In the genomic region with DNA sequence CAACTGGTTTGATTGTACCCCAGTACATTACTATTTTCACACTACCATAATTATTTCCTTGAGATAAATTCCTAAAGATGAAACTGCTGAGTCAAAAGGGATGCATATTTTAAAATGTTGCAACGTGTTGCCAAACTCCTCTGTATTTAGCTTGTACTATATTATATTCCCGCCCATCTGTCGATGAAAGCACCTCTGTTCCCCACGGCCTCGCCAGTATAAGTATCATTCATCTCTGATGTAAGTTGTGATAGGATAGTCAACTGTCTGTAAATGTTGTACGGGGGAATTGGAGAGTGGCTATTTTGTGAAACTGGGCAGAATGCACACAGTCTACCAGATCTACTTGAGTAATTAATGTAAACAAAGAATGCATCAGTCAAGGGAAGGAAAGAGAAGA, we compare ENCODE assay signal across 19 cellular contexts. TPM values are rescaled to one million over a fixed set of nuclear protein-coding genes. Genes with fewer than 3 reads are reported as not detected.
DNase-seq lines count a peak whose midpoint lies in the region; ATAC-seq, FAIRE-seq and TF ChIP-seq lines count a peak whose summit lies in the region.
"Had no signal": no experiment of that assay in that cellular context is flagged by ENCODE, and none has a peak within 500 bp of the region (broad histone marks: within the 10 kb centered on the region; RNA-seq: fewer than 3 reads in every experiment).

No MANE protein-coding gene starts in this region.

- TF ChIP-seq POLR2A in HepG2 (IDR thresholded peaks at IDR 0.05; ENCODE audit: insufficient read depth in 1 of 2, low read depth in 2 of 2, low read length in 2 of 2) (no peak), right lobe of liver (IDR thresholded peaks at IDR 0.05) (no peak)

- H3K79me2 ChIP-seq in HepG2 (ENCODE audit: insufficient read depth, low read length), result no peaks in the 10 kb centered on the region

- 2% methylated on average over 6 of the region's 6 CpGs for WGBS in HepG2 (ENCODE audit: low lambda C conversion rate)
- 57% methylated on average over 6 of the region's 6 CpGs for WGBS in right lobe of liver (ENCODE audit: insufficient coverage, low coverage, low lambda C conversion rate, missing lambda C conversion rate)

- H3K9me3 ChIP-seq in HepG2 (ENCODE audit: low read length) (no peaks in the 10 kb centered on the region), right lobe of liver (no peaks in the 10 kb centered on the region)
- H3K9me3 ChIP-seq: tibial nerve had no signal

- intact Hi-C loops in HepG2 (cut with micrococcal nuclease; ENCODE audit: unreplicated experiment) (no loop called here), right lobe of liver (cut with DNase I) (no loop called here)

- H3K4me1 ChIP-seq in HepG2 (ENCODE audit: insufficient read depth, low read length), result peaks cover 63% of the 10 kb centered on the region
- H3K4me1 ChIP-seq in right lobe of liver, result peaks cover 0 to 3% (median 0%) of the 10 kb centered on the region in 4 donors
- H3K4me1 ChIP-seq in foreskin keratinocyte, result peaks cover 11% of the 10 kb centered on the region

- no peak for TF ChIP-seq RAD21 in HepG2 (CRISPR knock-in tag; IDR thresholded peaks at IDR 0.05)

- no peaks in the 10 kb centered on the region for H4K20me1 ChIP-seq in HepG2 (ENCODE audit: insufficient read depth, low read length)

- BruUV-seq in HepG2 (replicated peaks; lab: Mats Ljungman, UMichigan), result no TSS peak

- no peak overlapping the region for H2AFZ ChIP-seq in HepG2 (ENCODE audit: low read length)

- FAIRE-seq in HepG2 (lab: Jason Lieb, UNC), result no peak
- FAIRE-seq: endometrium, GM12878, H1 had no signal

- H3K4me3 ChIP-seq in HepG2 (replicated peaks in 1 of 3; ENCODE audit: insufficient read depth in 1 of 3, low read depth in 2 of 3, low read length in 3 of 3) (no peak overlapping the region), right lobe of liver (no peak overlapping the region)
- H3K4me3 ChIP-seq: GM12878, tibial nerve had no signal

- TF ChIP-seq EP300 in HepG2 (IDR thresholded peaks at IDR 0.05; ENCODE audit: low read depth in 2 of 2, low read length in 2 of 2), result no peak
- no peak for TF ChIP-seq EP300 in HepG2 (CRISPR knock-in tag; IDR thresholded peaks at IDR 0.05; ENCODE audit: borderline replicate concordance)

- peak overlapping the region; percentile 34; the same call in 1 of the 2 replicates for H3K4me2 ChIP-seq in HepG2 (ENCODE audit: low read depth, low read length)

- ATAC-seq in HepG2 (no peak; the same call in 2 of the 3 replicates), right lobe of liver (no peak), foreskin keratinocyte (peak; percentile 67), HG02938 (IDR thresholded peaks at IDR 0.05; ENCODE audit: unreplicated experiment) (no peak), GM21737 (IDR thresholded peaks at IDR 0.05; ENCODE audit: unreplicated experiment) (no peak)
- ATAC-seq: activated CD8-positive, alpha-beta T cell treated with anti-CD3 and anti-CD28 coated beads, Interleukin-2, amount 10 ng/mL, durations not matched to agents 7 days and 5 days; activated naive CD8-positive, alpha-beta T cell treated with anti-CD3 and anti-CD28 coated beads, Interleukin-2, amount 50 U/mL, for 24 hours; GM12878 had no signal

- DNase-seq in HepG2 (ENCODE audit: low spot score) (peak; percentile 59), right lobe of liver (no peak), amniotic epithelial cell (ENCODE audit: low read depth) (peak; percentile 81), foreskin keratinocyte (peak; percentile 84 to 90), AG08395 (ENCODE audit: low spot score) (no peak), NCI-H526 treated with DMSO at 0.1 percent for 48 hours (lab: John Stamatoyannopoulos, UW) (no peak)
- DNase-seq: ACHN; activated CD8-positive, alpha-beta T cell treated with anti-CD3 and anti-CD28 coated beads, Interleukin-2, amount 10 ng/mL, durations not matched to agents 7 days and 5 days; activated naive CD8-positive, alpha-beta T cell treated with anti-CD3 and anti-CD28 coated beads, Interleukin-2, amount 50 U/mL, for 24 hours; kidney glomerular epithelial cell; NCI-H345; occipital lobe; WERI-Rb-1 had no signal

- CTCF ChIA-PET in HepG2 (lab: Yijun Ruan, JAX; ENCODE audit: low intra/inter-chr PET ratio, low total read pairs), result no interaction called here

- in situ Hi-C loops in HepG2 (cut with HindIII; ENCODE audit: extremely low pct_ligation_motif_present, low pct_unique_long_range_greater_than_20kb), result loop anchor here (10.0 kb wide), 1 partner anchor 157 kb away; no protein-coding TSS in a partner anchor

- H3K27ac ChIP-seq in HepG2 (ENCODE audit: extremely low read length, insufficient read depth, low read length), result no peak overlapping the region
- H3K27ac ChIP-seq in right lobe of liver, result no peak overlapping the region
- peak overlapping the region; percentile 70 for H3K27ac ChIP-seq in foreskin keratinocyte
- H3K27ac ChIP-seq: tibial nerve, WERI-Rb-1 had no signal

- no peaks in the 10 kb centered on the region for H3K27me3 ChIP-seq in HepG2 (ENCODE audit: control insufficient read depth in 1 of 2, insufficient read depth in 2 of 2, low read length in 2 of 2)
- H3K27me3 ChIP-seq in right lobe of liver, result no peaks in the 10 kb centered on the region
- no peaks in the 10 kb centered on the region for H3K27me3 ChIP-seq in foreskin keratinocyte
- H3K27me3 ChIP-seq: tibial nerve had no signal

- no peak for TF ChIP-seq CTCF in HepG2 (CRISPR knock-in tag; IDR thresholded peaks at IDR 0.05)
- no peak for TF ChIP-seq CTCF in right lobe of liver (IDR thresholded peaks at IDR 0.05)
- no peak for TF ChIP-seq CTCF in foreskin keratinocyte (conservative IDR thresholded peaks at IDR 0.05)

- POLR2A ChIA-PET in HepG2 (lab: Yijun Ruan, JAX), result no interaction called here

- no peak overlapping the region for H3K9ac ChIP-seq in HepG2 (ENCODE audit: insufficient read depth, low read depth, low read length)

- H3K36me3 ChIP-seq in HepG2 (replicated peaks in 1 of 2; ENCODE audit: control insufficient read depth in 1 of 2, insufficient read depth in 2 of 2, low read length in 2 of 2), result no peaks in the 10 kb centered on the region
- no peaks in the 10 kb centered on the region for H3K36me3 ChIP-seq in right lobe of liver
- H3K36me3 ChIP-seq: tibial nerve, WERI-Rb-1 had no signal

TF ChIP-seq in HepG2, 621 proteins besides CTCF, POLR2A, EP300 and RAD21 (continues in another document):
- TF ChIP-seq BCL6 (CRISPR knock-in tag; IDR thresholded peaks at IDR 0.05), result 0 out of 2 replicates have a peak, but pooled peaks have one; percentile 24
- TF ChIP-seq, protein P1, sequence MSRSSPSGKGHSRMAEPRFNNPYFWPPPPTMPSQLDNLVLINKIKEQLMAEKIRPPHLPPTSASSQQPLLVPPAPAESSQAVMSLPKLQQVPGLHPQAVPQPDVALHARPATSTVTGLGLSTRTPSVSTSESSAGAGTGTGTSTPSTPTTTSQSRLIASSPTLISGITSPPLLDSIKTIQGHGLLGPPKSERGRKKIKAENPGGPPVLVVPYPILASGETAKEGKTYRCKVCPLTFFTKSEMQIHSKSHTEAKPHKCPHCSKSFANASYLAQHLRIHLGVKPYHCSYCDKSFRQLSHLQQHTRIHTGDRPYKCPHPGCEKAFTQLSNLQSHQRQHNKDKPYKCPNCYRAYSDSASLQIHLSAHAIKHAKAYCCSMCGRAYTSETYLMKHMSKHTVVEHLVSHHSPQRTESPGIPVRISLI (CRISPR knock-in tag; IDR thresholded peaks at IDR 0.05; ENCODE audit: borderline replicate concordance), result 0 out of 2 replicates have a peak, but pooled peaks have one; percentile 32
- no peak for TF ChIP-seq FOXA1 (IDR thresholded peaks at IDR 0.05)
- 0 out of 2 replicates have a peak, but pooled peaks have one; percentile 25 for TF ChIP-seq FOXA1 (CRISPR knock-in tag; IDR thresholded peaks at IDR 0.05)
- TF ChIP-seq MAFK (conservative IDR thresholded peaks at IDR 0.05 in 1 of 2, IDR thresholded peaks at IDR 0.05 in 1 of 2; ENCODE audit: low read length in 2 of 2), result peak; percentile 62 to 67; a peak in 3 of 4 replicates
- 0 out of 2 replicates have a peak, but pooled peaks have one; percentile 48 for TF ChIP-seq NFE2L2 (IDR thresholded peaks at IDR 0.05; ENCODE audit: low read length)
- peak; percentile 52; the same call in 1 of the 2 replicates for TF ChIP-seq MAFF (IDR thresholded peaks at IDR 0.05; ENCODE audit: low read depth, low read length)
- TF ChIP-seq ZNF432 (CRISPR knock-in tag; IDR thresholded peaks at IDR 0.05; ENCODE audit: borderline replicate concordance), result no peak
- TF ChIP-seq CEBPB (IDR thresholded peaks at IDR 0.05; ENCODE audit: borderline replicate concordance, low read depth, low read length), result peak; percentile 82
- TF ChIP-seq TOE1 (CRISPR knock-in tag; IDR thresholded peaks at IDR 0.05), result no peak
- TF ChIP-seq ZNF12 (CRISPR knock-in tag; IDR thresholded peaks at IDR 0.05), result peak; percentile 25; the same call in 1 of the 2 replicates

RNA-seq across cellular contexts. Expression of a gene that starts 47.7 kb away (rescaled TPM):
- 26.7 and 30.9 TPM in 2 replicates for total RNA-seq in HepG2 (2016; rRNA removed; fragmentation: Illumina TruSeq; extraction: Trizol)
- 6.9 and 8.1 TPM in 2 replicates for total RNA-seq in HepG2 (2016; cell fraction: cytosol; rRNA removed; fragmentation: Illumina TruSeq; extraction: Trizol; ENCODE audit: low read depth)
- 24.9 and 33.4 TPM in 2 replicates for total RNA-seq in HepG2 (2016; cell fraction: insoluble cytoplasmic fraction; rRNA removed; fragmentation: Illumina TruSeq; extraction: Trizol)
- total RNA-seq in HepG2 (2016; cell fraction: membrane; rRNA removed; fragmentation: Illumina TruSeq; extraction: Trizol), result 10.5 and 13.0 TPM in 2 replicates
- 75.1 and 92.8 TPM in 2 replicates for total RNA-seq in HepG2 (2016; cell fraction: nucleus; rRNA removed; fragmentation: Illumina TruSeq; extraction: Trizol)
- polyA plus RNA-seq in HepG2 (2011; rRNA removed), result 43.6 and 49.2 TPM in 2 replicates
- 25.1 and 25.7 TPM in 2 replicates for polyA plus RNA-seq in HepG2 (2011; cell fraction: cytosol; rRNA removed)
- 154 and 160 TPM in 2 replicates for polyA plus RNA-seq in HepG2 (2011; cell fraction: nucleus; rRNA removed)
- polyA plus RNA-seq in HepG2 (2012), result 30.0 and 33.6 TPM in 2 replicates
- 0.53 and 1.5 TPM in 2 replicates for polyA plus RNA-seq in HepG2 (2016; cell fraction: cytosol; fragmentation: Illumina TruSeq; extraction: Trizol; ENCODE audit: low read depth)
- 17.2 and 18.0 TPM in 2 replicates for polyA plus RNA-seq in HepG2 (2016; cell fraction: insoluble cytoplasmic fraction; fragmentation: Illumina TruSeq; extraction: Trizol; ENCODE audit: low read depth)
- polyA plus RNA-seq in HepG2 (2016; cell fraction: membrane; fragmentation: Illumina TruSeq; extraction: Trizol; ENCODE audit: low read depth), result 1.1 and 1.6 TPM in 2 replicates
- 103 and 113 TPM in 2 replicates for polyA plus RNA-seq in HepG2 (2016; cell fraction: nucleus; fragmentation: Illumina TruSeq; extraction: Trizol; ENCODE audit: insufficient read depth, low read depth)
- 70.9 TPM in 2 replicates for polyA minus RNA-seq in HepG2 (2011; rRNA and poly(A)+ RNA removed; ENCODE audit: low replicate concordance)
- polyA minus RNA-seq in HepG2 (2011; cell fraction: cytosol; rRNA and poly(A)+ RNA removed), result 19.3 and 29.4 TPM in 2 replicates
- 205 and 259 TPM in 2 replicates for polyA minus RNA-seq in HepG2 (2011; cell fraction: nucleus; rRNA and poly(A)+ RNA removed)
- 10 to 100 TPM; 17.0 to 38.4 (median 23.1) TPM for total RNA-seq in right lobe of liver
- total RNA-seq in foreskin keratinocyte, result 34.9 and 35.7 TPM in 2 replicates
- polyA plus RNA-seq in foreskin keratinocyte, result 3.9 and 4.9 TPM in 2 replicates

Comparison
In these comparisons a context has a peak if more than half of its experiments do, and no peak if none do; other contexts are left out.
1. DNase-seq: peak in HepG2 (single experiment), amniotic epithelial cell (single experiment) and foreskin keratinocyte (2 of 2); none in right lobe of liver (0 of 3), AG08395 (single experiment) and NCI-H526 treated with DMSO at 0.1 percent for 48 hours (single experiment).